9 cellular contexts compared by ENCODE assay signal in the genomic region with DNA sequence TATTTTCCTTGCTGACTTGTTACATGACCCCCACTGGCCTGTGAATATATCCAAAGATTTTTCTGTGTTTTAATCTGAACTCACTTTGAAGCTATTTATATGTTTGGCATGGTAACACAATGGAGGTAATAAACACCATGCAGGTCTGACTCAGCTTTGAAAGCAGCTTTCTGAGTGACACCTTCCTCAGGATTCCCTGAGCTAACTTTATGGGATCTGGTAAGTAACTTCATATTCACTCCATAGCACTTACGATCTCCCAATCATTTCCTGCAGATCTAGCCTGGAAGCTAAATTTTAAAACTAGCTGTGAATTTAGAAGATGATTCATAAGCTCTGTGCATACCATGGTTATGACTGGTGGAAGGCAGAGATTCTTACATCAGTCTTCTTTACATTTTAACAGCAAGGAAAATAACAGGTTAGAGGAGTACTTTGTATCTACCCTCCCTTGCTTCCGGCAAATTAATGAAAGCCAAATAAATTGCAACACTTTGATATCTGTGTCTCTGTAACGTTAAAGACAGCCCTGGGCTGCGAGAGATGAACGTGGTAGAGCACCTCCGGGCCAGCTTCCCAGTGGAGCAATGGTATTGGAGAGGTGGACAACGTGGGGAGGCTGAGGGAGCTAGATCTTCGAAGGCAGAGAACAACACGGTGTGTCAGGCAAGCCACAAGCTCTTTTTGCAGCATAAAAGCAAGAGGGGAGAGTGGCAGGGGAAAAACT.
A peak's percentile ranks its signal among the peaks of the same experiment; 100 is the strongest.
DNase-seq lines count a peak whose midpoint lies in the region; ATAC-seq and TF ChIP-seq lines count a peak whose summit lies in the region.
"Had no signal": no experiment of that assay in that cellular context is flagged by ENCODE, and none has a peak within 500 bp of the region (broad histone marks: within the 10 kb centered on the region; RNA-seq: fewer than 3 reads in every experiment).

No MANE protein-coding gene starts in this region.

- H2AFZ ChIP-seq in GM23338: no peak overlapping the region
- H2AFZ ChIP-seq: parathyroid adenoma had no signal

- ATAC-seq in GM23338: no peak
- ATAC-seq in T-cell (replicated peaks in 1 of 4): peak in 1 of 4 experiments; percentile 36
- peak; percentile 51 to 65 for ATAC-seq in gastrocnemius medialis
- ATAC-seq in GM18519 (IDR thresholded peaks at IDR 0.05; ENCODE audit: low FRiP score, unreplicated experiment): no peak

- intact Hi-C loops in gastrocnemius medialis (cut with DNase I; ENCODE audit: low total_unique reads): no loop called here

- DNase-seq in GM23338 (ENCODE audit: low spot score) (no peak), T-cell (no peak), fibroblast of peridontal ligament (ENCODE audit: extremely low read depth) (peak; percentile 91), gastrocnemius medialis (peak in 1 of 2 donors; percentile 73), nucleus accumbens (lab: John Stamatoyannopoulos, UW) (no peak), HAP-1 (ENCODE audit: low spot score in 2 of 2) (no peak), putamen (ENCODE audit: low spot score) (no peak)

- no peak overlapping the region for H3K4me2 ChIP-seq in GM23338

- peak in 1 of 2 donors; percentile 25 for TF ChIP-seq POLR2A in gastrocnemius medialis (IDR thresholded peaks at IDR 0.05)

- no peak for TF ChIP-seq CTCF in GM23338 (conservative IDR thresholded peaks at IDR 0.05; ENCODE audit: low read depth in 2 of 2)
- TF ChIP-seq CTCF in gastrocnemius medialis (IDR thresholded peaks at IDR 0.05 in 4 of 5, conservative IDR thresholded peaks at IDR 0.05 in 1 of 5): no peak

- POLR2A ChIA-PET in T-cell (lab: Charles Lee): interaction anchor here (0.6 to 1.5 kb wide), 9 partner anchors 11 to 113 kb away, joined by 3 to 8 read pairs (median 3); no protein-coding TSS in a partner anchor

- H3K4me1 Mint-ChIP-seq in GM23338: peaks cover 54% of the 10 kb centered on the region
- H3K4me1 Mint-ChIP-seq in T-cell: peaks cover 69 to 87% (median 81%) of the 10 kb centered on the region in 3 donors

- H3K9me3 Mint-ChIP-seq in GM23338 (no peaks in the 10 kb centered on the region; the same call in 2 of the 3 replicates), T-cell (no peaks in the 10 kb centered on the region)

- H3K36me3 Mint-ChIP-seq in GM23338 (ENCODE audit: low read depth) (no peaks in the 10 kb centered on the region; the same call in 2 of the 3 replicates), T-cell (peaks cover 51% of the 10 kb centered on the region)

- H3K9me2 ChIP-seq in GM23338 (ENCODE audit: insufficient read depth): no peaks in the 10 kb centered on the region

- H3K4me1 ChIP-seq in GM23338 (ENCODE audit: insufficient read depth) (peaks cover 34% of the 10 kb centered on the region), gastrocnemius medialis (peaks cover 94 to 99% of the 10 kb centered on the region in 2 donors), HAP-1 (peaks cover 7% of the 10 kb centered on the region; the same call in 1 of the 2 replicates)

- H3K27ac Mint-ChIP-seq in GM23338 (peak overlapping the region; percentile 38), T-cell (peak overlapping the region; percentile 68 to 86)

- H3K79me2 ChIP-seq in GM23338 (replicated peaks; ENCODE audit: insufficient read depth): no peaks in the 10 kb centered on the region

- H4K20me1 ChIP-seq in GM23338 (replicated peaks; ENCODE audit: insufficient read depth): no peaks in the 10 kb centered on the region

- H3K4me3 Mint-ChIP-seq in GM23338: no peak overlapping the region
- peak overlapping the region in 2 of 3 donors; percentile 9 to 18 for H3K4me3 Mint-ChIP-seq in T-cell

- no peaks in the 10 kb centered on the region for H3F3A ChIP-seq in GM23338 (replicated peaks; ENCODE audit: low read depth)

- H3K27me3 ChIP-seq in GM23338 (ENCODE audit: insufficient read depth) (no peaks in the 10 kb centered on the region), gastrocnemius medialis (no peaks in the 10 kb centered on the region), HAP-1 (ENCODE audit: low read depth) (no peaks in the 10 kb centered on the region)

- in situ Hi-C loops in gastrocnemius medialis (cut with MboI; ENCODE audit: low sequenced_read_pairs in 4 of 4): no loop called here
- in situ Hi-C loops in HAP-1 (cut with MboI; ENCODE audit: low sequenced_read_pairs): no loop called here

- CTCF ChIA-PET in T-cell (lab: Charles Lee): interaction anchor here (0.6 to 1.7 kb wide), 11 partner anchors 9 to 487 kb away, joined by 3 to 9 read pairs (median 4); no protein-coding TSS in a partner anchor

- H3K27me3 Mint-ChIP-seq in GM23338 (ENCODE audit: insufficient read depth, low read depth, poor library complexity) (peaks cover 11% of the 10 kb centered on the region), T-cell (no peaks in the 10 kb centered on the region)

- no peak overlapping the region for H3K4me3 ChIP-seq in GM23338
- peak overlapping the region in 1 of 4 donors; percentile 13 for H3K4me3 ChIP-seq in gastrocnemius medialis
- no peak overlapping the region for H3K4me3 ChIP-seq in HAP-1

- H3K9me3 ChIP-seq in gastrocnemius medialis (no peaks in the 10 kb centered on the region), HAP-1 (no peaks in the 10 kb centered on the region)

- H3K36me3 ChIP-seq in GM23338 (ENCODE audit: insufficient read depth) (no peaks in the 10 kb centered on the region; the same call in 1 of the 2 replicates), gastrocnemius medialis (peaks cover 0 to 7% of the 10 kb centered on the region in 2 donors), HAP-1 (replicated peaks) (0 out of 2 replicates have a peak, but pooled peaks cover 3% of the 10 kb centered on the region)

- no peak overlapping the region; the same call in 1 of the 2 replicates for H3K27ac ChIP-seq in GM23338 (ENCODE audit: low read depth)
- H3K27ac ChIP-seq in gastrocnemius medialis: peak overlapping the region; percentile 91 to 97 (median 94)
- H3K27ac ChIP-seq: parathyroid adenoma had no signal

TF ChIP-seq in GM23338, 12 proteins besides CTCF, POLR2A, EP300 and RAD21 (continues in another document):
- TF ChIP-seq CREB1 (CRISPR knock-in tag; IDR thresholded peaks at IDR 0.05; ENCODE audit: low read depth) (no peak), EZH2 (IDR thresholded peaks at IDR 0.05; ENCODE audit: low read depth, unreplicated experiment) (no peak), POLR2AphosphoS5 (IDR thresholded peaks at IDR 0.05; ENCODE audit: low read depth) (no peak), ZNF114 (CRISPR knock-in tag; IDR thresholded peaks at IDR 0.05) (no peak)
- TF ChIP-seq, protein P1, sequence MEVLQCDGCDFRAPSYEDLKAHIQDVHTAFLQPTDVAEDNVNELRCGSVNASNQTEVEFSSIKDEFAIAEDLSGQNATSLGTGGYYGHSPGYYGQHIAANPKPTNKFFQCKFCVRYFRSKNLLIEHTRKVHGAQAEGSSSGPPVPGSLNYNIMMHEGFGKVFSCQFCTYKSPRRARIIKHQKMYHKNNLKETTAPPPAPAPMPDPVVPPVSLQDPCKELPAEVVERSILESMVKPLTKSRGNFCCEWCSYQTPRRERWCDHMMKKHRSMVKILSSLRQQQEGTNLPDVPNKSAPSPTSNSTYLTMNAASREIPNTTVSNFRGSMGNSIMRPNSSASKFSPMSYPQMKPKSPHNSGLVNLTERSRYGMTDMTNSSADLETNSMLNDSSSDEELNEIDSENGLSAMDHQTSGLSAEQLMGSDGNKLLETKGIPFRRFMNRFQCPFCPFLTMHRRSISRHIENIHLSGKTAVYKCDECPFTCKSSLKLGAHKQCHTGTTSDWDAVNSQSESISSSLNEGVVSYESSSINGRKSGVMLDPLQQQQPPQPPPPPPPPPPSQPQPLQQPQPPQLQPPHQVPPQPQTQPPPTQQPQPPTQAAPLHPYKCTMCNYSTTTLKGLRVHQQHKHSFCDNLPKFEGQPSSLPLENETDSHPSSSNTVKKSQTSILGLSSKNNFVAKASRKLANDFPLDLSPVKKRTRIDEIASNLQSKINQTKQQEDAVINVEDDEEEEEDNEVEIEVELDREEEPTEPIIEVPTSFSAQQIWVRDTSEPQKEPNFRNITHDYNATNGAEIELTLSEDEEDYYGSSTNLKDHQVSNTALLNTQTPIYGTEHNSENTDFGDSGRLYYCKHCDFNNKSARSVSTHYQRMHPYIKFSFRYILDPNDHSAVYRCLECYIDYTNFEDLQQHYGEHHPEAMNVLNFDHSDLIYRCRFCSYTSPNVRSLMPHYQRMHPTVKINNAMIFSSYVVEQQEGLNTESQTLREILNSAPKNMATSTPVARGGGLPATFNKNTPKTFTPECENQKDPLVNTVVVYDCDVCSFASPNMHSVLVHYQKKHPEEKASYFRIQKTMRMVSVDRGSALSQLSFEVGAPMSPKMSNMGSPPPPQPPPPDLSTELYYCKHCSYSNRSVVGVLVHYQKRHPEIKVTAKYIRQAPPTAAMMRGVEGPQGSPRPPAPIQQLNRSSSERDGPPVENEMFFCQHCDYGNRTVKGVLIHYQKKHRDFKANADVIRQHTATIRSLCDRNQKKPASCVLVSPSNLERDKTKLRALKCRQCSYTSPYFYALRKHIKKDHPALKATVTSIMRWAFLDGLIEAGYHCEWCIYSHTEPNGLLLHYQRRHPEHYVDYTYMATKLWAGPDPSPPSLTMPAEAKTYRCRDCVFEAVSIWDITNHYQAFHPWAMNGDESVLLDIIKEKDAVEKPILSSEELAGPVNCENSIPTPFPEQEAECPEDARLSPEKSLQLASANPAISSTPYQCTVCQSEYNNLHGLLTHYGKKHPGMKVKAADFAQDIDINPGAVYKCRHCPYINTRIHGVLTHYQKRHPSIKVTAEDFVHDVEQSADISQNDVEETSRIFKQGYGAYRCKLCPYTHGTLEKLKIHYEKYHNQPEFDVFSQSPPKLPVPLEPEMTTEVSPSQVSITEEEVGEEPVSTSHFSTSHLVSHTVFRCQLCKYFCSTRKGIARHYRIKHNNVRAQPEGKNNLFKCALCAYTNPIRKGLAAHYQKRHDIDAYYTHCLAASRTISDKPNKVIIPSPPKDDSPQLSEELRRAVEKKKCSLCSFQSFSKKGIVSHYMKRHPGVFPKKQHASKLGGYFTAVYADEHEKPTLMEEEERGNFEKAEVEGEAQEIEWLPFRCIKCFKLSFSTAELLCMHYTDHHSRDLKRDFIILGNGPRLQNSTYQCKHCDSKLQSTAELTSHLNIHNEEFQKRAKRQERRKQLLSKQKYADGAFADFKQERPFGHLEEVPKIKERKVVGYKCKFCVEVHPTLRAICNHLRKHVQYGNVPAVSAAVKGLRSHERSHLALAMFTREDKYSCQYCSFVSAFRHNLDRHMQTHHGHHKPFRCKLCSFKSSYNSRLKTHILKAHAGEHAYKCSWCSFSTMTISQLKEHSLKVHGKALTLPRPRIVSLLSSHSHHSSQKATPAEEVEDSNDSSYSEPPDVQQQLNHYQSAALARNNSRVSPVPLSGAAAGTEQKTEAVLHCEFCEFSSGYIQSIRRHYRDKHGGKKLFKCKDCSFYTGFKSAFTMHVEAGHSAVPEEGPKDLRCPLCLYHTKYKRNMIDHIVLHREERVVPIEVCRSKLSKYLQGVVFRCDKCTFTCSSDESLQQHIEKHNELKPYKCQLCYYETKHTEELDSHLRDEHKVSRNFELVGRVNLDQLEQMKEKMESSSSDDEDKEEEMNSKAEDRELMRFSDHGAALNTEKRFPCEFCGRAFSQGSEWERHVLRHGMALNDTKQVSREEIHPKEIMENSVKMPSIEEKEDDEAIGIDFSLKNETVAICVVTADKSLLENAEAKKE (CRISPR knock-in tag; IDR thresholded peaks at IDR 0.05): no peak

Comparison
In these comparisons a context has a peak if more than half of its experiments do, and no peak if none do; other contexts are left out.
1. ATAC-seq: peak in gastrocnemius medialis (2 of 2); none in GM23338 (single experiment) and GM18519 (single experiment).